16 cellular contexts compared by ENCODE assay signal in the genomic region with DNA sequence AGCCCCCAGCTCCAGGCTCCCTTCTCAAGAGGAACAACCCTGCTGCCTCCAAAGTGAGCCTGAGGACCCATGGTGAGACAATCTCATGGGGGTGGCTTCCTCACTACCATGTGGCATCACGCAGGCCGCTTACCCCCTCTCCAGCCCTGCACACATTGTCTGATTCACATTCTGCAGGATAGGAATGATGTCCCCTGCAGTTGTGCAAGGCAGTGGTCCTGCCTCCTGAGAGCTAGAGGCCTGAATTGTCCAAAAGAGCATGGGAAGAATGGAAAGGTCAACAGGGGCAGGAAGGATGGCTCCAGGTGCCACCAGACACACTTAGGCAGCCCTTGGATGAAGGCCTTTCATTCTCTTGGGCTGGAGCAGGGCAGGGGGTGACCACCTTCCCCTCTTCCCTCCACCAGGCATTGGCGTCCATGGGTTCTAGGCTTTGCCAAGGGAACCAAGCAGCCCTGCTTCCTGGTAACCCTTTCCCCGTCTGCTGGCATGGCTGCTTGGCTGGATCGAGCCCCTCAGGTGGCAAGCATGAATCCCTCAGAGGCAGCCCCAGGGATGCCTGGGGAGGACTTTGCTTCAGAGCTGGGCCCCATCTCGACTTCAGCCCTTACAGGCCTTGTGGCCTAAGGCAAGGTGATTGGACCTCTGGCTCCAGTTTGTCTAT.
DNase-seq lines count a peak whose midpoint lies in the region; ATAC-seq and TF ChIP-seq lines count a peak whose summit lies in the region.
"Had no signal": no experiment of that assay in that cellular context is flagged by ENCODE, and none has a peak within 500 bp of the region (broad histone marks: within the 10 kb centered on the region; RNA-seq: fewer than 3 reads in every experiment).

No MANE protein-coding gene starts in this region.

- H4K91ac ChIP-seq in neuronal stem cell (ENCODE audit: low read depth, low read length, poor library complexity): no peak overlapping the region

- H3K36me3 ChIP-seq in neuronal stem cell (replicated peaks in 1 of 2; ENCODE audit: control insufficient read depth in 2 of 2, insufficient read depth in 2 of 2, low read length in 2 of 2): no peaks in the 10 kb centered on the region
- H3K36me3 ChIP-seq in spleen: no peaks in the 10 kb centered on the region
- H3K36me3 ChIP-seq: HAP-1 had no signal

- DNase-seq in chondrocyte (ENCODE audit: low spot score): peak; percentile 59
- DNase-seq in neuronal stem cell (ENCODE audit: low spot score): no peak
- DNase-seq in spleen: peak; percentile 34
- no peak for DNase-seq in natural killer cell treated with Interleukin-12 subunit alpha and Interleukin-12 subunit beta and Interleukin-15 and Interleukin-18, amount 100 ng/mL, for 72 hours (ENCODE audit: low spot score)
- DNase-seq in effector memory CD8-positive, alpha-beta T cell: no peak
- DNase-seq in NCI-H2196 treated with DMSO at 0.1 percent for 48 hours (lab: John Stamatoyannopoulos, UW; ENCODE audit: unreplicated experiment): no peak
- DNase-seq: C1 segment of cervical spinal cord; Calu3; CD4-positive, alpha-beta memory T cell; COR-L47; DMS53; DMS79 treated with DMSO at 0.1 percent for 48 hours; GF-D8; GOT3; HFFc6 had no signal

- peaks cover 20% of the 10 kb centered on the region for H3K27me3 Mint-ChIP-seq in chondrocyte (ENCODE audit: low read depth)
- peaks cover 12 to 19% of the 10 kb centered on the region in 2 donors for H3K27me3 Mint-ChIP-seq in natural killer cell treated with Interleukin-12 subunit alpha and Interleukin-12 subunit beta and Interleukin-15 and Interleukin-18, amount 100 ng/mL, for 72 hours
- H3K27me3 Mint-ChIP-seq in effector memory CD8-positive, alpha-beta T cell: peaks cover 0 to 26% of the 10 kb centered on the region in 2 donors

- peaks cover 0 to 11% (median 0%) of the 10 kb centered on the region in 3 experiments for H3K27me3 ChIP-seq in neuronal stem cell (ENCODE audit: control insufficient read depth in 3 of 3, insufficient read depth in 3 of 3, low read depth in 1 of 3, low read length in 3 of 3)
- H3K27me3 ChIP-seq in spleen (replicated peaks in 1 of 7): no peaks in the 10 kb centered on the region

- H2BK15ac ChIP-seq in neuronal stem cell (ENCODE audit: low read length): no peak overlapping the region

- H2AK5ac ChIP-seq in neuronal stem cell (ENCODE audit: low read depth, low read length): peak overlapping the region; percentile 51

- no peak overlapping the region for H2AFZ ChIP-seq in neuronal stem cell (ENCODE audit: low read length)

- no peak overlapping the region for H3K9ac ChIP-seq in neuronal stem cell (ENCODE audit: low read depth, low read length, poor library complexity)

- no peaks in the 10 kb centered on the region for H3K9me3 ChIP-seq in neuronal stem cell (replicated peaks in 1 of 2; ENCODE audit: control insufficient read depth in 2 of 2, insufficient read depth in 1 of 2, low read depth in 1 of 2, low read length in 2 of 2)
- H3K9me3 ChIP-seq in spleen: no peaks in the 10 kb centered on the region
- H3K9me3 ChIP-seq: HAP-1 had no signal

- no peak overlapping the region for H3K14ac ChIP-seq in neuronal stem cell (ENCODE audit: low read length)

- H3K4ac ChIP-seq in neuronal stem cell (ENCODE audit: low read length): peak overlapping the region; percentile 38

- no peak overlapping the region for H4K8ac ChIP-seq in neuronal stem cell (ENCODE audit: low read depth, low read length)

- WGBS in neuronal stem cell (ENCODE audit: extremely low coverage in 2 of 2, insufficient read length in 2 of 2, insufficient replicate concordance in 1 of 2), 2 donors: no CpG with 5 or more reads among the region's 6 CpGs
- WGBS in spleen, 5 donors: 69 to 89% (median 81%) methylated on average over 6 of the region's 6 CpGs

- peaks cover 16% of the 10 kb centered on the region for H3K4me1 Mint-ChIP-seq in chondrocyte (ENCODE audit: low read depth)
- H3K4me1 Mint-ChIP-seq in natural killer cell treated with Interleukin-12 subunit alpha and Interleukin-12 subunit beta and Interleukin-15 and Interleukin-18, amount 100 ng/mL, for 72 hours (ENCODE audit: low read depth in 2 of 2): no peaks in the 10 kb centered on the region
- no peaks in the 10 kb centered on the region for H3K4me1 Mint-ChIP-seq in effector memory CD8-positive, alpha-beta T cell (ENCODE audit: low read depth in 2 of 2)
- H3K4me1 Mint-ChIP-seq: CD4-positive, alpha-beta memory T cell had no signal

- peak overlapping the region; percentile 62 for H3K18ac ChIP-seq in neuronal stem cell (ENCODE audit: low read length)

- H3K4me1 ChIP-seq in neuronal stem cell (ENCODE audit: control insufficient read depth in 2 of 2, insufficient read depth in 1 of 2, low read depth in 1 of 2, low read length in 2 of 2) (peaks cover 8 to 18% of the 10 kb centered on the region in 2 donors), spleen (peaks cover 0 to 26% (median 7%) of the 10 kb centered on the region in 6 donors)
- H3K4me1 ChIP-seq: HAP-1 had no signal

- no peak overlapping the region for H3K23ac ChIP-seq in neuronal stem cell (ENCODE audit: low read depth, low read length, poor library complexity)

- H3K4me3 ChIP-seq in neuronal stem cell (ENCODE audit: low read length in 2 of 2) (no peak overlapping the region), spleen (no peak overlapping the region)
- H3K4me3 ChIP-seq: HAP-1 had no signal

- H3K9me3 Mint-ChIP-seq in chondrocyte (ENCODE audit: low read depth): no peaks in the 10 kb centered on the region
- H3K9me3 Mint-ChIP-seq in natural killer cell treated with Interleukin-12 subunit alpha and Interleukin-12 subunit beta and Interleukin-15 and Interleukin-18, amount 100 ng/mL, for 72 hours: no peaks in the 10 kb centered on the region
- no peaks in the 10 kb centered on the region for H3K9me3 Mint-ChIP-seq in effector memory CD8-positive, alpha-beta T cell
- H3K9me3 Mint-ChIP-seq: HFFc6 had no signal

- H3K4me3 Mint-ChIP-seq in chondrocyte (ENCODE audit: unreplicated experiment): no peak overlapping the region
- no peak overlapping the region for H3K4me3 Mint-ChIP-seq in natural killer cell treated with Interleukin-12 subunit alpha and Interleukin-12 subunit beta and Interleukin-15 and Interleukin-18, amount 100 ng/mL, for 72 hours
- H3K4me3 Mint-ChIP-seq in effector memory CD8-positive, alpha-beta T cell: no peak overlapping the region
- H3K4me3 Mint-ChIP-seq: CD4-positive, alpha-beta memory T cell; HFFc6 had no signal

- H3K79me1 ChIP-seq in neuronal stem cell (ENCODE audit: low read depth, low read length): no peaks in the 10 kb centered on the region

- H3K27ac ChIP-seq in neuronal stem cell (replicated peaks; ENCODE audit: low read length) (no peak overlapping the region), spleen (peak overlapping the region in 6 of 8 donors; percentile 3 to 59 (median 34))

- no peak for ATAC-seq in natural killer cell treated with Interleukin-12 subunit alpha and Interleukin-12 subunit beta and Interleukin-15 and Interleukin-18, amount 100 ng/mL, for 72 hours
- no peak for ATAC-seq in effector memory CD8-positive, alpha-beta T cell (replicated peaks)

- no peaks in the 10 kb centered on the region for H3K36me3 Mint-ChIP-seq in chondrocyte (ENCODE audit: low read depth)
- H3K36me3 Mint-ChIP-seq in natural killer cell treated with Interleukin-12 subunit alpha and Interleukin-12 subunit beta and Interleukin-15 and Interleukin-18, amount 100 ng/mL, for 72 hours: no peaks in the 10 kb centered on the region
- H3K36me3 Mint-ChIP-seq in effector memory CD8-positive, alpha-beta T cell (ENCODE audit: insufficient read depth): no peaks in the 10 kb centered on the region
- H3K36me3 Mint-ChIP-seq: CD4-positive, alpha-beta memory T cell had no signal

- H3K4me2 ChIP-seq in neuronal stem cell (ENCODE audit: insufficient read depth, low read length, poor library complexity, severe bottlenecking): no peak overlapping the region

- H2BK120ac ChIP-seq in neuronal stem cell (ENCODE audit: low read depth, low read length): no peak overlapping the region

- H2BK5ac ChIP-seq in neuronal stem cell (ENCODE audit: low read length): no peak overlapping the region

- H2BK12ac ChIP-seq in neuronal stem cell (ENCODE audit: low read length): no peak overlapping the region

- no peak overlapping the region for H3K27ac Mint-ChIP-seq in chondrocyte (ENCODE audit: unreplicated experiment)
- no peak overlapping the region for H3K27ac Mint-ChIP-seq in natural killer cell treated with Interleukin-12 subunit alpha and Interleukin-12 subunit beta and Interleukin-15 and Interleukin-18, amount 100 ng/mL, for 72 hours
- no peak overlapping the region for H3K27ac Mint-ChIP-seq in effector memory CD8-positive, alpha-beta T cell
- H3K27ac Mint-ChIP-seq: CD4-positive, alpha-beta memory T cell; HFFc6 had no signal

- TF ChIP-seq CTCF in chondrocyte (IDR thresholded peaks at IDR 0.05) (no peak), spleen (IDR thresholded peaks at IDR 0.05 in 8 of 11, conservative IDR thresholded peaks at IDR 0.05 in 3 of 11) (no peak)

- intact Hi-C loops in spleen (cut with DNase I; ENCODE audit: low total_unique reads): no loop called here

- no peak for TF ChIP-seq POLR2A in spleen (IDR thresholded peaks at IDR 0.05)

Comparison
In these comparisons a context has a peak if more than half of its experiments do, and no peak if none do; other contexts are left out.
1. DNase-seq: peak in chondrocyte (single experiment) and spleen (single experiment); none in neuronal stem cell (single experiment), natural killer cell treated with Interleukin-12 subunit alpha and Interleukin-12 subunit beta and Interleukin-15 and Interleukin-18, amount 100 ng/mL, for 72 hours (single experiment), effector memory CD8-positive, alpha-beta T cell (0 of 3) and NCI-H2196 treated with DMSO at 0.1 percent for 48 hours (single experiment).